1 cellular context compared by ENCODE assay signal in the genomic region with DNA sequence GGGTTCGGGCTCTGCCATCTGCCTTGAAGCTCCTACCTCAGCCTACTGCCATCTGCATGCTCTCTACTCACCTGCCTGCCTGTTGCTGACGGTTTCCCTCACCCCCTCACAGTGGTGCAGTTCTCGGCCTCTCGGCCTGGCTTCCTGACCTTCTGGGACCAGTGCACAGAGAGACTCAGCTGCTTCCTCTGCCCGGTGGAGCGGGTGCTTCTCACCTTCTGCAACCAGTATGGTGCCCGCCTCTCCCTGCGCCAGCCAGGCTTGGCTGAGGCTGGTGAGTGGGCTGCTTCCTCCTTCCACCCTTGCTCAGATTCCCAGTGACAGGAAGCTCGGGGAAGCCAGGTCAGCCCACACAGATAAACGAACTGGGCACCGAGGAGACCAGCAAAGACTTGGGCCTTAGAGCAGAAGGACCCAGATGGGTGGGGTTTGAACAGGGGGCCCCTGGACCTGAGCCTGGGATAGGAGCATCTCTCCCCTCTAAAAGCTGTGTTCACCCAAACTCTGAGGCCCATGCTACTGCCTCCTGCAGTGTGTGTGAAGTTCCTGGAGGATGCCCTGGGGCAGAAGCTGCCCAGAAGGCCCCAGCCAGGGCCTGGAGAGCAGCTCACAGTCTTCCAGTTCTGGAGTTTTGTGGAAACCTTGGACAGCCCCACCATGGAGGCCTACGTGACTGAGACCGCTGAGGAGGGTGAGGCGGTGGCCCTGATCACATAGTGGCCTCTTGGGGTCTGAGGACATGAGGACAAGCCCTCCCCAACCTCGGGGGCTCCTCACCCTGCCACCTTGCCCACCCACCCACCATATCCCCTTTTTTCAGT.
TF ChIP-seq lines count a peak whose summit lies in the region.

No MANE protein-coding gene starts in this region.

TF ChIP-seq in GM23338, 12 proteins besides CTCF, POLR2A, EP300 and RAD21 (continued from another document):
- TF ChIP-seq, protein P1, sequence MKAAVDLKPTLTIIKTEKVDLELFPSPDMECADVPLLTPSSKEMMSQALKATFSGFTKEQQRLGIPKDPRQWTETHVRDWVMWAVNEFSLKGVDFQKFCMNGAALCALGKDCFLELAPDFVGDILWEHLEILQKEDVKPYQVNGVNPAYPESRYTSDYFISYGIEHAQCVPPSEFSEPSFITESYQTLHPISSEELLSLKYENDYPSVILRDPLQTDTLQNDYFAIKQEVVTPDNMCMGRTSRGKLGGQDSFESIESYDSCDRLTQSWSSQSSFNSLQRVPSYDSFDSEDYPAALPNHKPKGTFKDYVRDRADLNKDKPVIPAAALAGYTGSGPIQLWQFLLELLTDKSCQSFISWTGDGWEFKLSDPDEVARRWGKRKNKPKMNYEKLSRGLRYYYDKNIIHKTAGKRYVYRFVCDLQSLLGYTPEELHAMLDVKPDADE (IDR thresholded peaks at IDR 0.05): no peak
- TF ChIP-seq POLR2AphosphoS5 (IDR thresholded peaks at IDR 0.05; ENCODE audit: low read depth) (no peak; the same call in 1 of the 2 replicates), ZNF114 (CRISPR knock-in tag; IDR thresholded peaks at IDR 0.05) (no peak), JUNB (IDR thresholded peaks at IDR 0.05; ENCODE audit: unreplicated experiment) (no peak), EZH2 (IDR thresholded peaks at IDR 0.05; ENCODE audit: low read depth, unreplicated experiment) (no peak), EZH2phosphoT487 (IDR thresholded peaks at IDR 0.05; ENCODE audit: unreplicated experiment) (no peak), NANOG (IDR thresholded peaks at IDR 0.05; ENCODE audit: borderline replicate concordance) (no peak), CREB1 (CRISPR knock-in tag; IDR thresholded peaks at IDR 0.05; ENCODE audit: low read depth) (no peak), ZNF331 (CRISPR knock-in tag; IDR thresholded peaks at IDR 0.05; ENCODE audit: low read depth) (no peak)
- TF ChIP-seq, protein P2, sequence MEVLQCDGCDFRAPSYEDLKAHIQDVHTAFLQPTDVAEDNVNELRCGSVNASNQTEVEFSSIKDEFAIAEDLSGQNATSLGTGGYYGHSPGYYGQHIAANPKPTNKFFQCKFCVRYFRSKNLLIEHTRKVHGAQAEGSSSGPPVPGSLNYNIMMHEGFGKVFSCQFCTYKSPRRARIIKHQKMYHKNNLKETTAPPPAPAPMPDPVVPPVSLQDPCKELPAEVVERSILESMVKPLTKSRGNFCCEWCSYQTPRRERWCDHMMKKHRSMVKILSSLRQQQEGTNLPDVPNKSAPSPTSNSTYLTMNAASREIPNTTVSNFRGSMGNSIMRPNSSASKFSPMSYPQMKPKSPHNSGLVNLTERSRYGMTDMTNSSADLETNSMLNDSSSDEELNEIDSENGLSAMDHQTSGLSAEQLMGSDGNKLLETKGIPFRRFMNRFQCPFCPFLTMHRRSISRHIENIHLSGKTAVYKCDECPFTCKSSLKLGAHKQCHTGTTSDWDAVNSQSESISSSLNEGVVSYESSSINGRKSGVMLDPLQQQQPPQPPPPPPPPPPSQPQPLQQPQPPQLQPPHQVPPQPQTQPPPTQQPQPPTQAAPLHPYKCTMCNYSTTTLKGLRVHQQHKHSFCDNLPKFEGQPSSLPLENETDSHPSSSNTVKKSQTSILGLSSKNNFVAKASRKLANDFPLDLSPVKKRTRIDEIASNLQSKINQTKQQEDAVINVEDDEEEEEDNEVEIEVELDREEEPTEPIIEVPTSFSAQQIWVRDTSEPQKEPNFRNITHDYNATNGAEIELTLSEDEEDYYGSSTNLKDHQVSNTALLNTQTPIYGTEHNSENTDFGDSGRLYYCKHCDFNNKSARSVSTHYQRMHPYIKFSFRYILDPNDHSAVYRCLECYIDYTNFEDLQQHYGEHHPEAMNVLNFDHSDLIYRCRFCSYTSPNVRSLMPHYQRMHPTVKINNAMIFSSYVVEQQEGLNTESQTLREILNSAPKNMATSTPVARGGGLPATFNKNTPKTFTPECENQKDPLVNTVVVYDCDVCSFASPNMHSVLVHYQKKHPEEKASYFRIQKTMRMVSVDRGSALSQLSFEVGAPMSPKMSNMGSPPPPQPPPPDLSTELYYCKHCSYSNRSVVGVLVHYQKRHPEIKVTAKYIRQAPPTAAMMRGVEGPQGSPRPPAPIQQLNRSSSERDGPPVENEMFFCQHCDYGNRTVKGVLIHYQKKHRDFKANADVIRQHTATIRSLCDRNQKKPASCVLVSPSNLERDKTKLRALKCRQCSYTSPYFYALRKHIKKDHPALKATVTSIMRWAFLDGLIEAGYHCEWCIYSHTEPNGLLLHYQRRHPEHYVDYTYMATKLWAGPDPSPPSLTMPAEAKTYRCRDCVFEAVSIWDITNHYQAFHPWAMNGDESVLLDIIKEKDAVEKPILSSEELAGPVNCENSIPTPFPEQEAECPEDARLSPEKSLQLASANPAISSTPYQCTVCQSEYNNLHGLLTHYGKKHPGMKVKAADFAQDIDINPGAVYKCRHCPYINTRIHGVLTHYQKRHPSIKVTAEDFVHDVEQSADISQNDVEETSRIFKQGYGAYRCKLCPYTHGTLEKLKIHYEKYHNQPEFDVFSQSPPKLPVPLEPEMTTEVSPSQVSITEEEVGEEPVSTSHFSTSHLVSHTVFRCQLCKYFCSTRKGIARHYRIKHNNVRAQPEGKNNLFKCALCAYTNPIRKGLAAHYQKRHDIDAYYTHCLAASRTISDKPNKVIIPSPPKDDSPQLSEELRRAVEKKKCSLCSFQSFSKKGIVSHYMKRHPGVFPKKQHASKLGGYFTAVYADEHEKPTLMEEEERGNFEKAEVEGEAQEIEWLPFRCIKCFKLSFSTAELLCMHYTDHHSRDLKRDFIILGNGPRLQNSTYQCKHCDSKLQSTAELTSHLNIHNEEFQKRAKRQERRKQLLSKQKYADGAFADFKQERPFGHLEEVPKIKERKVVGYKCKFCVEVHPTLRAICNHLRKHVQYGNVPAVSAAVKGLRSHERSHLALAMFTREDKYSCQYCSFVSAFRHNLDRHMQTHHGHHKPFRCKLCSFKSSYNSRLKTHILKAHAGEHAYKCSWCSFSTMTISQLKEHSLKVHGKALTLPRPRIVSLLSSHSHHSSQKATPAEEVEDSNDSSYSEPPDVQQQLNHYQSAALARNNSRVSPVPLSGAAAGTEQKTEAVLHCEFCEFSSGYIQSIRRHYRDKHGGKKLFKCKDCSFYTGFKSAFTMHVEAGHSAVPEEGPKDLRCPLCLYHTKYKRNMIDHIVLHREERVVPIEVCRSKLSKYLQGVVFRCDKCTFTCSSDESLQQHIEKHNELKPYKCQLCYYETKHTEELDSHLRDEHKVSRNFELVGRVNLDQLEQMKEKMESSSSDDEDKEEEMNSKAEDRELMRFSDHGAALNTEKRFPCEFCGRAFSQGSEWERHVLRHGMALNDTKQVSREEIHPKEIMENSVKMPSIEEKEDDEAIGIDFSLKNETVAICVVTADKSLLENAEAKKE (CRISPR knock-in tag; IDR thresholded peaks at IDR 0.05): no peak
TF ChIP-seq in GM23338: peak in this region for 0.
